21 cellular contexts compared by ENCODE assay signal in genomic region chr21:42820513-42821465, GRCh38. TPM values are rescaled to one million over a fixed set of nuclear protein-coding genes. Genes with fewer than 3 reads are reported as not detected.
DNase-seq lines count a peak whose midpoint lies in the region; ATAC-seq and TF ChIP-seq lines count a peak whose summit lies in the region.
"Had no signal": no experiment of that assay in that cellular context is flagged by ENCODE, and none has a peak within 500 bp of the region (broad histone marks: within the 10 kb centered on the region; RNA-seq: fewer than 3 reads in every experiment).

No MANE protein-coding gene starts in this region.

- H3K9me3 Mint-ChIP-seq in progenitor cell of endocrine pancreas (ENCODE audit: low read depth), result peaks cover 14% of the 10 kb centered on the region
- H3K9me3 Mint-ChIP-seq: activated CD4-positive, alpha-beta memory T cell treated with anti-CD3 and anti-CD28 coated beads for 36 hours; activated naive CD4-positive, alpha-beta T cell treated with anti-CD3 and anti-CD28 coated beads for 36 hours; activated T-cell treated with anti-CD3 and anti-CD28 coated beads, Interleukin-2, amount 50 U/mL, for 24 hours; stimulated activated naive CD8-positive, alpha-beta T cell treated with anti-CD3 and anti-CD28 coated beads, Interleukin-15, amount 100 ng/mL, for 72 hours; type B pancreatic cell had no signal

- H3K36me3 Mint-ChIP-seq in progenitor cell of endocrine pancreas (ENCODE audit: insufficient read depth), result peaks cover 8% of the 10 kb centered on the region
- H3K36me3 Mint-ChIP-seq: activated CD4-positive, alpha-beta memory T cell treated with anti-CD3 and anti-CD28 coated beads for 36 hours; type B pancreatic cell had no signal

- DNase-seq in DMS79 (lab: John Stamatoyannopoulos, UW) (peak; percentile 65), DMS79 treated with DMSO at 0.1 percent for 48 hours (lab: John Stamatoyannopoulos, UW) (no peak), NCI-H146 treated with DMSO at 0.1 percent for 48 hours (lab: John Stamatoyannopoulos, UW; ENCODE audit: unreplicated experiment) (peak; percentile 73), SHP77 (lab: John Stamatoyannopoulos, UW) (peak; percentile 25 to 47), progenitor cell of endocrine pancreas (ENCODE audit: low spot score, unreplicated experiment) (no peak), Ammon's horn (ENCODE audit: low spot score) (no peak), NCI-H1694 (lab: John Stamatoyannopoulos, UW) (no peak)
- no peak for DNase-seq in stimulated activated naive CD8-positive, alpha-beta T cell treated with anti-CD3 and anti-CD28 coated beads, Interleukin-15, Interleukin-2, amounts not matched to agents 100 U/mL and 50 U/mL, for 24 hours
- DNase-seq: 8988T; activated CD4-positive, alpha-beta memory T cell treated with anti-CD3 and anti-CD28 coated beads for 36 hours; activated naive CD4-positive, alpha-beta T cell treated with anti-CD3 and anti-CD28 coated beads for 36 hours; activated T-cell treated with anti-CD3 and anti-CD28 coated beads, Interleukin-2, amount 50 U/mL, for 24 hours; BE2C; dermis blood vessel endothelial cell; GOT3; MV-4-11; SK-N-SH; stimulated activated CD4-positive, alpha-beta T cell treated with anti-CD3 and anti-CD28 coated beads, Interleukin-4, amount 100 ng/mL, for 24 hours; stimulated activated naive CD8-positive, alpha-beta T cell treated with anti-CD3 and anti-CD28 coated beads, Interleukin-15, amount 100 ng/mL, for 72 hours; WERI-Rb-1 had no signal

- H3K27me3 Mint-ChIP-seq in progenitor cell of endocrine pancreas, result no peaks in the 10 kb centered on the region

- no peak overlapping the region for H3K4me3 Mint-ChIP-seq in progenitor cell of endocrine pancreas (ENCODE audit: low read depth)
- H3K4me3 Mint-ChIP-seq: activated CD4-positive, alpha-beta memory T cell treated with anti-CD3 and anti-CD28 coated beads for 36 hours; activated naive CD4-positive, alpha-beta T cell treated with anti-CD3 and anti-CD28 coated beads for 36 hours; activated T-cell treated with anti-CD3 and anti-CD28 coated beads, Interleukin-2, amount 50 U/mL, for 24 hours; stimulated activated naive CD8-positive, alpha-beta T cell treated with anti-CD3 and anti-CD28 coated beads, Interleukin-15, amount 100 ng/mL, for 72 hours; type B pancreatic cell had no signal

- peak overlapping the region; percentile 53 for H3K27ac Mint-ChIP-seq in progenitor cell of endocrine pancreas
- H3K27ac Mint-ChIP-seq: activated CD4-positive, alpha-beta memory T cell treated with anti-CD3 and anti-CD28 coated beads for 36 hours; activated naive CD4-positive, alpha-beta T cell treated with anti-CD3 and anti-CD28 coated beads for 36 hours; activated T-cell treated with anti-CD3 and anti-CD28 coated beads, Interleukin-2, amount 50 U/mL, for 24 hours; type B pancreatic cell had no signal

- TF ChIP-seq CTCF in progenitor cell of endocrine pancreas (IDR thresholded peaks at IDR 0.05; ENCODE audit: unreplicated experiment), result no peak

- ATAC-seq in stimulated activated naive CD8-positive, alpha-beta T cell treated with anti-CD3 and anti-CD28 coated beads, Interleukin-15, Interleukin-2, amounts not matched to agents 100 U/mL and 50 U/mL, for 24 hours, result no peak
- ATAC-seq: stimulated activated naive CD8-positive, alpha-beta T cell treated with anti-CD3 and anti-CD28 coated beads, Interleukin-15, amount 100 ng/mL, for 72 hours had no signal

- no peaks in the 10 kb centered on the region for H3K4me1 Mint-ChIP-seq in progenitor cell of endocrine pancreas (ENCODE audit: low read depth)

RNA-seq across cellular contexts. Expression of gene WDR4, which starts 58.5 kb away (rescaled TPM):
- 21.4 and 22.5 TPM in 2 replicates for total RNA-seq in progenitor cell of endocrine pancreas

Comparison
In these comparisons a context has a peak if more than half of its experiments do, and no peak if none do; other contexts are left out.
1. DNase-seq: peak in DMS79 (single experiment), NCI-H146 treated with DMSO at 0.1 percent for 48 hours (single experiment) and SHP77 (2 of 2); none in DMS79 treated with DMSO at 0.1 percent for 48 hours (single experiment), progenitor cell of endocrine pancreas (single experiment), stimulated activated naive CD8-positive, alpha-beta T cell treated with anti-CD3 and anti-CD28 coated beads, Interleukin-15, Interleukin-2, amounts not matched to agents 100 U/mL and 50 U/mL, for 24 hours (single experiment), Ammon's horn (single experiment) and NCI-H1694 (single experiment).